9 cellular contexts compared by ENCODE assay signal in the genomic region with DNA sequence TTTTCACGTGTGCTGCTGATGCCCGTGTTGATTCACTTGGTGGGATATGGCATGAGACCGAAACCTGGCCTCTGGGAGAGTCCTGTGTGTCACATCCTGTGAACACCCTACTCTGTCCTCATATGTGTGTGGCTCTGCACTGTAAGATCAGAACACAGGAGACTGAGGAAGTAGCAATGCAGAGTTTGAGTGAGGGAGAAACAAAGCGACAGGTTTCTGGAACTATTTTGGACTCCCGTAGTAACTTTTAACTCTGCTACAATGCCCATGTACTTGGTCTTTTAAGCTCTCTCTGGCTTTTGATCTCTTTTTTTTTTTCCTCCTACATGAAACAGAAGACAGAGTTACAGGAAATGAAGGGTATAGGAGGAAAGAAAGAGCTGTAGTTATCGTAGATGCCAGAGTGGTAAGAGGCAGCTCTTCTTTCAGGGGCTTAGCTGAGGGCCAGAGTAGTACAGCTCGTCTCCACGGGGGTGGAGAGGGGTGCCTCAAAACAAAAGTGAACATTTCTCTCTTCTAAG. TPM values are rescaled to one million over a fixed set of nuclear protein-coding genes. Genes with fewer than 3 reads are reported as not detected.
DNase-seq lines count a peak whose midpoint lies in the region; ATAC-seq and TF ChIP-seq lines count a peak whose summit lies in the region.
"Had no signal": no experiment of that assay in that cellular context is flagged by ENCODE, and none has a peak within 500 bp of the region (broad histone marks: within the 10 kb centered on the region; RNA-seq: fewer than 3 reads in every experiment).

No MANE protein-coding gene starts in this region.

- H3K4me1 Mint-ChIP-seq in endothelial cell (ENCODE audit: unreplicated experiment) = peaks cover 28% of the 10 kb centered on the region

- ATAC-seq in GM19455 (IDR thresholded peaks at IDR 0.05; ENCODE audit: unreplicated experiment) (peak; percentile 78), HG03521 (IDR thresholded peaks at IDR 0.05; ENCODE audit: unreplicated experiment) (peak; percentile 69)

- H3K4me1 ChIP-seq in vagina = peaks cover 54% of the 10 kb centered on the region

- peak overlapping the region; percentile 57 for H3K27ac Mint-ChIP-seq in endothelial cell (ENCODE audit: unreplicated experiment)

- no peaks in the 10 kb centered on the region for H3K9me3 Mint-ChIP-seq in endothelial cell (ENCODE audit: unreplicated experiment)

- H3K4me3 ChIP-seq in vagina = no peak overlapping the region

- H3K4me3 Mint-ChIP-seq in endothelial cell (ENCODE audit: unreplicated experiment) = no peak overlapping the region

- DNase-seq in AG08395 (ENCODE audit: low spot score) (peak; percentile 45), endothelial cell (ENCODE audit: low spot score) (no peak), pons (ENCODE audit: low spot score) (peak; percentile 48), vagina (ENCODE audit: extremely low spot score in 2 of 2) (no peak), ecto neural progenitor cell (ENCODE audit: low spot score) (no peak)
- DNase-seq in activated CD4-positive, alpha-beta T cell treated with anti-CD3 and anti-CD28 coated beads, Interleukin-2, amount 50 U/mL, for 48 hours = peak; percentile 61 to 70

- no peaks in the 10 kb centered on the region for H3K9me3 ChIP-seq in vagina

- peak overlapping the region; percentile 47 for H3K27ac ChIP-seq in vagina
- H3K27ac ChIP-seq: C4-2B had no signal

- H3K27me3 ChIP-seq in vagina = no peaks in the 10 kb centered on the region

- intact Hi-C loops in vagina (cut with DNase I) = no loop called here

- no peaks in the 10 kb centered on the region for H3K36me3 ChIP-seq in vagina

- H3K27me3 Mint-ChIP-seq in endothelial cell (ENCODE audit: unreplicated experiment) = no peaks in the 10 kb centered on the region

- TF ChIP-seq CTCF in endothelial cell (IDR thresholded peaks at IDR 0.05; ENCODE audit: unreplicated experiment) (no peak), vagina (IDR thresholded peaks at IDR 0.05) (no peak)

- H3K36me3 Mint-ChIP-seq in endothelial cell (ENCODE audit: low read depth, unreplicated experiment) = peaks cover 5% of the 10 kb centered on the region

- peak in 1 of 2 donors; percentile 10 for TF ChIP-seq POLR2A in vagina (IDR thresholded peaks at IDR 0.05)

RNA-seq across cellular contexts. Expression of a gene that starts 26.6 kb away (rescaled TPM):
- total RNA-seq in endothelial cell (ENCODE audit: unreplicated experiment) (13.4 TPM), vagina (76.9 TPM)

Comparison
In these comparisons a context has a peak if more than half of its experiments do, and no peak if none do; other contexts are left out.
1. DNase-seq: peak in AG08395 (single experiment), activated CD4-positive, alpha-beta T cell treated with anti-CD3 and anti-CD28 coated beads, Interleukin-2, amount 50 U/mL, for 48 hours (2 of 2) and pons (single experiment); none in endothelial cell (single experiment), vagina (0 of 2) and ecto neural progenitor cell (single experiment).